In genomic region chr12:16096273-16096849, GRCh38 we compare ENCODE assay signal across 12 cellular contexts.
DNase-seq lines count a peak whose midpoint lies in the region; ATAC-seq and TF ChIP-seq lines count a peak whose summit lies in the region.
"Had no signal": no experiment of that assay in that cellular context is flagged by ENCODE, and none has a peak within 500 bp of the region (broad histone marks: within the 10 kb centered on the region; RNA-seq: fewer than 3 reads in every experiment).

No MANE protein-coding gene starts in this region.

- H3K4ac ChIP-seq in H9 (ENCODE audit: low read depth, low read length) = no peak overlapping the region

- no peaks in the 10 kb centered on the region for H3K36me3 ChIP-seq in SK-N-MC (ENCODE audit: insufficient read depth, low read length)

- H3K27ac ChIP-seq in SK-N-MC (peak overlapping the region; percentile 79), H9 (ENCODE audit: insufficient read length, low read depth, low read length) (no peak overlapping the region)
- H3K27ac ChIP-seq: A549, GM23248 had no signal

- H3K9me3 Mint-ChIP-seq in nephron (peaks cover 8% of the 10 kb centered on the region), H9 (peaks cover 10 to 12% of the 10 kb centered on the region in 2 experiments; a peak in 3 of 5 replicates)

- H3K79me2 ChIP-seq in H9 (ENCODE audit: insufficient read depth, low read length) = no peaks in the 10 kb centered on the region

- no peaks in the 10 kb centered on the region for H4K20me1 ChIP-seq in H9 (ENCODE audit: control insufficient read depth, insufficient read depth, insufficient read length)

- no peak overlapping the region for H2AFZ ChIP-seq in H9 (ENCODE audit: low read length)
- H2AFZ ChIP-seq: GM23248 had no signal

- no peaks in the 10 kb centered on the region for H3K79me1 ChIP-seq in H9 (ENCODE audit: insufficient read depth, low read depth, low read length, poor library complexity, severe bottlenecking)

- no peak overlapping the region for H2BK120ac ChIP-seq in H9 (ENCODE audit: low read depth, low read length, poor library complexity, severe bottlenecking)

- DNase-seq in DMS53 treated with DMSO at 0.1 percent for 48 hours (lab: John Stamatoyannopoulos, UW; ENCODE audit: unreplicated experiment) (peak; percentile 56), SK-N-MC (ENCODE audit: low read depth, low spot score) (no peak), H9 (no peak)
- DNase-seq: Caco-2; CD8-positive, alpha-beta memory T cell; GM23248; H7 had no signal

- TF ChIP-seq CTCF in nephron (IDR thresholded peaks at IDR 0.05; ENCODE audit: unreplicated experiment in 3 of 3) (no peak), H9 (conservative IDR thresholded peaks at IDR 0.05) (no peak)

- no peaks in the 10 kb centered on the region for H3K27me3 ChIP-seq in H9 (ENCODE audit: insufficient read depth, low read length)

- H3K36me3 Mint-ChIP-seq in nephron (ENCODE audit: low read depth) (peaks cover 5% of the 10 kb centered on the region), H9 (ENCODE audit: insufficient read depth in 1 of 3, low read depth in 3 of 3) (peaks cover 3 to 13% (median 5%) of the 10 kb centered on the region in 3 experiments; a peak in 4 of 7 replicates)
- H3K36me3 Mint-ChIP-seq: CD8-positive, alpha-beta memory T cell; IgD-negative memory B cell had no signal

- H2AK5ac ChIP-seq in H9 (ENCODE audit: insufficient read length, low read length) = no peak overlapping the region

- no peak overlapping the region for H3K18ac ChIP-seq in H9 (ENCODE audit: insufficient read length, low read depth, low read length)

- ATAC-seq in GM21381 (IDR thresholded peaks at IDR 0.05; ENCODE audit: unreplicated experiment) (no peak), GM19455 (IDR thresholded peaks at IDR 0.05; ENCODE audit: unreplicated experiment) (no peak)
- ATAC-seq: A549 had no signal

- H3K14ac ChIP-seq in H9 (ENCODE audit: insufficient read depth, low read length) = no peak overlapping the region

- H2BK20ac ChIP-seq in H9 (ENCODE audit: low read depth, low read length, poor library complexity, severe bottlenecking) = no peak overlapping the region

- H3K4me2 ChIP-seq in H9 (ENCODE audit: insufficient read depth, insufficient read length, low read length) = no peak overlapping the region
- H3K4me2 ChIP-seq: A549 had no signal

- no peak overlapping the region for H2BK12ac ChIP-seq in H9 (ENCODE audit: insufficient read length, low read depth, low read length)

- H3K27me3 Mint-ChIP-seq in nephron (ENCODE audit: low read depth) (no peaks in the 10 kb centered on the region), H9 (ENCODE audit: low read depth) (peaks cover 3% of the 10 kb centered on the region; the same call in 1 of the 2 replicates)
- H3K27me3 Mint-ChIP-seq: IgD-negative memory B cell had no signal

- no peak overlapping the region for H3K23ac ChIP-seq in H9 (ENCODE audit: insufficient read length, low read depth, low read length)

- no peaks in the 10 kb centered on the region for H3K23me2 ChIP-seq in H9 (ENCODE audit: insufficient read length, low read depth, low read length, poor library complexity, severe bottlenecking)

- no peak overlapping the region for H2BK5ac ChIP-seq in H9 (ENCODE audit: insufficient read length, low read length)

- no peak overlapping the region for H4K91ac ChIP-seq in H9 (ENCODE audit: insufficient read length, low read depth, low read length)

- H3K9ac ChIP-seq in SK-N-MC (ENCODE audit: insufficient read length) (no peak overlapping the region), H9 (ENCODE audit: extremely low read depth, insufficient read length, low read length) (no peak overlapping the region)
- H3K9ac ChIP-seq: GM23248 had no signal

- no peak overlapping the region for H3T11ph ChIP-seq in H9 (ENCODE audit: low read length)

- H3K27ac Mint-ChIP-seq in nephron (peak overlapping the region in 2 of 3 experiments; percentile 62 to 81), H9 (no peak overlapping the region)
- H3K27ac Mint-ChIP-seq: CD8-positive, alpha-beta memory T cell; IgD-negative memory B cell had no signal

- H3K4me3 Mint-ChIP-seq in nephron (no peak overlapping the region), H9 (no peak overlapping the region)
- H3K4me3 Mint-ChIP-seq: CD8-positive, alpha-beta memory T cell; IgD-negative memory B cell had no signal

- H4K8ac ChIP-seq in H9 (replicated peaks; ENCODE audit: insufficient read length, low read depth, low read length) = no peak overlapping the region

- peak overlapping the region; percentile 66 for H3K4me3 ChIP-seq in SK-N-MC
- H3K4me3 ChIP-seq: A549, GM23248 had no signal

- WGBS in H9 (ENCODE audit: extremely low coverage, insufficient read length, low lambda C conversion rate) = no CpG with 5 or more reads among the region's 2 CpGs

- H3K4me1 Mint-ChIP-seq in nephron = peaks cover 23% of the 10 kb centered on the region
- no peaks in the 10 kb centered on the region for H3K4me1 Mint-ChIP-seq in H9
- H3K4me1 Mint-ChIP-seq: CD8-positive, alpha-beta memory T cell; IgD-negative memory B cell had no signal

- no peak overlapping the region for H4K5ac ChIP-seq in H9 (ENCODE audit: insufficient read length, low read depth, low read length)

- no peak overlapping the region for H2BK15ac ChIP-seq in H9 (ENCODE audit: low read depth, low read length)

- H3K4me1 ChIP-seq in H9 (ENCODE audit: insufficient read depth, low read length) = no peaks in the 10 kb centered on the region
- H3K4me1 ChIP-seq: A549, Caco-2 had no signal

- H3K56ac ChIP-seq in H9 (ENCODE audit: insufficient read length, low read depth, low read length) = no peak overlapping the region

- 0 out of 2 replicates have a peak, but pooled peaks cover 2% of the 10 kb centered on the region for H3K9me3 ChIP-seq in SK-N-MC (ENCODE audit: low read depth, low read length)
- no peaks in the 10 kb centered on the region for H3K9me3 ChIP-seq in H9 (ENCODE audit: control insufficient read depth, low read depth, low read length)
- H3K9me3 ChIP-seq: A549 had no signal

Comparison
In these comparisons a context has a peak if more than half of its experiments do, and no peak if none do; other contexts are left out.
1. H3K27ac Mint-ChIP-seq: peak in nephron (2 of 3); none in H9 (0 of 3).